ENCODE assay signal across 14 cellular contexts in the genomic region with DNA sequence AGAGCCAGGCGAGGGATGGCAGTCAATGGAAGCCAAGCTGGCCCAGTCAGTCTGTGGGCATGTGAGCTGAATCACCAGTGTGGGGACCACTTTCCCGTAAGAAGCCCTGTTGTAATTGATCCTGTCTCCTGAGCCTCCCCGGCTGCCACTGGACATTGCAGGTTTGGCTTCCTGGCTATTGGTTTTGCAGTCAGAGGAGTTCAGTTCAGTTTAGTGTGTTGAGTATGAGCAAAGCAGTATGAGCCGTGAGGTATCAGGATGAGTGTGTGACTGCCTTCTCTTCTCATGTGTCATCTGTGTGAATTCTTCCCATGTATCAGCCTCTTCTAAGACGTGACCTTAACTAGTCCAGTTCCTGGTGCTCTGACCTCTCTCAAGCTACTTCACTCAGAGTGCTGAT.
A peak's percentile ranks its signal among the peaks of the same experiment; 100 is the strongest.
DNase-seq lines count a peak whose midpoint lies in the region; ATAC-seq, FAIRE-seq and TF ChIP-seq lines count a peak whose summit lies in the region.
"Had no signal": no experiment of that assay in that cellular context is flagged by ENCODE, and none has a peak within 500 bp of the region (broad histone marks: within the 10 kb centered on the region; RNA-seq: fewer than 3 reads in every experiment).

No MANE protein-coding gene starts in this region.

- H3K4me2 ChIP-seq in mammary epithelial cell (ENCODE audit: insufficient read depth, low read depth, low read length) (no peak overlapping the region), neuronal stem cell (ENCODE audit: insufficient read depth, low read length, poor library complexity, severe bottlenecking) (no peak overlapping the region)

- H3K9me3 Mint-ChIP-seq in type B pancreatic cell, result no peaks in the 10 kb centered on the region

- H2AFZ ChIP-seq in mammary epithelial cell (ENCODE audit: low read depth, low read length) (no peak overlapping the region), neuronal stem cell (ENCODE audit: low read length) (no peak overlapping the region)

- CTCF ChIA-PET in mammary epithelial cell (lab: Charles Lee; ENCODE audit: low non-redundant PET), result no interaction called here

- intact Hi-C loops in breast epithelium (cut with DNase I; ENCODE audit: low total_unique reads), result no loop called here
- intact Hi-C loops in mammary epithelial cell (cut with micrococcal nuclease), result no loop called here

- H3K36me3 Mint-ChIP-seq in type B pancreatic cell, result no peaks in the 10 kb centered on the region
- H3K36me3 Mint-ChIP-seq: activated naive CD8-positive, alpha-beta T cell treated with anti-CD3 and anti-CD28 coated beads, Interleukin-2, amount 10 ng/mL, durations not matched to agents 7 days and 5 days had no signal

- H3K9me3 ChIP-seq in breast epithelium (no peaks in the 10 kb centered on the region), mammary epithelial cell (replicated peaks; ENCODE audit: insufficient read depth, low read length) (no peaks in the 10 kb centered on the region), neuronal stem cell (replicated peaks in 1 of 2; ENCODE audit: control insufficient read depth in 2 of 2, insufficient read depth in 1 of 2, low read depth in 1 of 2, low read length in 2 of 2) (no peaks in the 10 kb centered on the region)
- H3K9me3 ChIP-seq: Peyer's patch had no signal

- in situ Hi-C loops in mammary epithelial cell (cut with MboI; ENCODE audit: low sequenced_read_pairs in 2 of 2), result no loop called here

- H3K4me1 ChIP-seq in breast epithelium (no peaks in the 10 kb centered on the region), mammary epithelial cell (ENCODE audit: insufficient read depth, low read length) (no peaks in the 10 kb centered on the region), foreskin keratinocyte (peaks cover 5% of the 10 kb centered on the region), neuronal stem cell (ENCODE audit: control insufficient read depth in 2 of 2, insufficient read depth in 1 of 2, low read depth in 1 of 2, low read length in 2 of 2) (peaks cover 7 to 8% of the 10 kb centered on the region in 2 donors)

- no peak overlapping the region for H2BK15ac ChIP-seq in neuronal stem cell (ENCODE audit: low read length)

- H4K8ac ChIP-seq in neuronal stem cell (ENCODE audit: low read depth, low read length), result no peak overlapping the region

- H3K27me3 Mint-ChIP-seq in type B pancreatic cell, result no peaks in the 10 kb centered on the region
- H3K27me3 Mint-ChIP-seq: activated naive CD8-positive, alpha-beta T cell treated with anti-CD3 and anti-CD28 coated beads, Interleukin-2, amount 10 ng/mL, durations not matched to agents 7 days and 5 days had no signal

- H3K4me3 Mint-ChIP-seq in type B pancreatic cell, result no peak overlapping the region
- H3K4me3 Mint-ChIP-seq: activated naive CD8-positive, alpha-beta T cell treated with anti-CD3 and anti-CD28 coated beads, Interleukin-2, amount 10 ng/mL, durations not matched to agents 7 days and 5 days had no signal

- BruUV-seq in mammary epithelial cell (replicated peaks; lab: Mats Ljungman, UMichigan), result no TSS peak

- no peaks in the 10 kb centered on the region for H3K27me3 ChIP-seq in breast epithelium
- no peaks in the 10 kb centered on the region for H3K27me3 ChIP-seq in mammary epithelial cell (ENCODE audit: insufficient read depth, low read length)
- H3K27me3 ChIP-seq in foreskin keratinocyte, result no peaks in the 10 kb centered on the region
- no peaks in the 10 kb centered on the region for H3K27me3 ChIP-seq in neuronal stem cell (ENCODE audit: control insufficient read depth in 3 of 3, insufficient read depth in 3 of 3, low read depth in 1 of 3, low read length in 3 of 3)
- H3K27me3 ChIP-seq: Peyer's patch had no signal

- no peak overlapping the region for H2BK12ac ChIP-seq in neuronal stem cell (ENCODE audit: low read length)

- H3K23ac ChIP-seq in neuronal stem cell (ENCODE audit: low read depth, low read length, poor library complexity), result no peak overlapping the region

- no peak overlapping the region for H2BK120ac ChIP-seq in neuronal stem cell (ENCODE audit: low read depth, low read length)

- H3K9ac ChIP-seq in mammary epithelial cell (ENCODE audit: insufficient read depth, low read length), result no peak overlapping the region
- H3K9ac ChIP-seq in neuronal stem cell (ENCODE audit: low read depth, low read length, poor library complexity), result no peak overlapping the region

- H2AK5ac ChIP-seq in neuronal stem cell (ENCODE audit: low read depth, low read length), result no peak overlapping the region

- H3K27ac ChIP-seq in breast epithelium (peak overlapping the region; percentile 70 to 85), mammary epithelial cell (ENCODE audit: insufficient read depth, low read depth, low read length) (no peak overlapping the region), foreskin keratinocyte (no peak overlapping the region), neuronal stem cell (replicated peaks; ENCODE audit: low read length) (peak overlapping the region; percentile 33)
- H3K27ac ChIP-seq: 22Rv1 had no signal

- no peaks in the 10 kb centered on the region for H3K79me1 ChIP-seq in neuronal stem cell (ENCODE audit: low read depth, low read length)

- no peak overlapping the region for H2BK5ac ChIP-seq in neuronal stem cell (ENCODE audit: low read length)

- DNase-seq in breast epithelium (ENCODE audit: low spot score in 2 of 2) (no peak), mammary epithelial cell (no peak), foreskin keratinocyte (no peak), neuronal stem cell (ENCODE audit: low spot score) (no peak), COLO829 (ENCODE audit: low spot score) (no peak), type B pancreatic cell (ENCODE audit: extremely low spot score, unreplicated experiment) (no peak), GM19239 (ENCODE audit: insufficient read length, low spot score) (no peak), NCI-H2171 (lab: John Stamatoyannopoulos, UW) (no peak)
- DNase-seq: activated naive CD8-positive, alpha-beta T cell treated with anti-CD3 and anti-CD28 coated beads, Interleukin-2, amount 10 ng/mL, durations not matched to agents 7 days and 5 days; NCI-H446; Peyer's patch; stimulated activated CD4-positive, alpha-beta T cell treated with anti-CD3 and anti-CD28 coated beads, Interleukin-2, amount 100 ng/mL, for 24 hours; stimulated activated naive CD4-positive, alpha-beta T cell treated with Interleukin-2 at 50 U/mL for 16 hours had no signal

- no peak overlapping the region for H3K27ac Mint-ChIP-seq in type B pancreatic cell
- H3K27ac Mint-ChIP-seq: activated naive CD8-positive, alpha-beta T cell treated with anti-CD3 and anti-CD28 coated beads, Interleukin-2, amount 10 ng/mL, durations not matched to agents 7 days and 5 days had no signal

- no peak overlapping the region for H3K4me3 ChIP-seq in breast epithelium
- no peak overlapping the region for H3K4me3 ChIP-seq in mammary epithelial cell (replicated peaks in 1 of 3; ENCODE audit: insufficient read depth in 1 of 3, low read depth in 2 of 3, low read length in 3 of 3)
- H3K4me3 ChIP-seq in neuronal stem cell (ENCODE audit: low read length in 2 of 2), result no peak overlapping the region
- H3K4me3 ChIP-seq: Peyer's patch had no signal

- TF ChIP-seq CTCF in breast epithelium (IDR thresholded peaks at IDR 0.05), result no peak
- TF ChIP-seq CTCF in mammary epithelial cell (conservative IDR thresholded peaks at IDR 0.05 in 1 of 2, IDR thresholded peaks at IDR 0.05 in 1 of 2; ENCODE audit: extremely low read depth in 1 of 2, insufficient read depth in 1 of 2, low read depth in 1 of 2, low read length in 2 of 2), result no peak
- TF ChIP-seq CTCF in foreskin keratinocyte (conservative IDR thresholded peaks at IDR 0.05), result no peak
- TF ChIP-seq CTCF in type B pancreatic cell (conservative IDR thresholded peaks at IDR 0.05), result no peak

- dilution Hi-C loops in mammary epithelial cell (cut with HindIII; ENCODE audit: low sequenced_read_pairs), result no loop called here

- H3K79me2 ChIP-seq in mammary epithelial cell (ENCODE audit: insufficient read depth, low read length), result no peaks in the 10 kb centered on the region

- no peak for FAIRE-seq in GM19239 (lab: Jason Lieb, UNC)

- peak overlapping the region; percentile 56 for H3K18ac ChIP-seq in neuronal stem cell (ENCODE audit: low read length)

- no peak overlapping the region for H3K14ac ChIP-seq in neuronal stem cell (ENCODE audit: low read length)

- H4K91ac ChIP-seq in neuronal stem cell (ENCODE audit: low read depth, low read length, poor library complexity), result no peak overlapping the region

- peaks cover 19% of the 10 kb centered on the region for H3K4me1 Mint-ChIP-seq in type B pancreatic cell (ENCODE audit: unreplicated experiment)
- H3K4me1 Mint-ChIP-seq: activated naive CD8-positive, alpha-beta T cell treated with anti-CD3 and anti-CD28 coated beads, Interleukin-2, amount 10 ng/mL, durations not matched to agents 7 days and 5 days had no signal

- peak; percentile 21 for ATAC-seq in foreskin keratinocyte

- WGBS in mammary epithelial cell (ENCODE audit: low coverage, missing lambda C conversion rate), result 49% methylated on average over 5 of the region's 5 CpGs
- WGBS in neuronal stem cell (ENCODE audit: extremely low coverage in 2 of 2, insufficient read length in 2 of 2, insufficient replicate concordance in 1 of 2), 2 donors, result no CpG with 5 or more reads among the region's 5 CpGs

- H3K4ac ChIP-seq in neuronal stem cell (ENCODE audit: low read length), result no peak overlapping the region

- H3K36me3 ChIP-seq in breast epithelium, result no peaks in the 10 kb centered on the region
- H3K36me3 ChIP-seq in mammary epithelial cell (ENCODE audit: insufficient read depth, low read length), result no peaks in the 10 kb centered on the region
- H3K36me3 ChIP-seq in neuronal stem cell (replicated peaks in 1 of 2; ENCODE audit: control insufficient read depth in 2 of 2, insufficient read depth in 2 of 2, low read length in 2 of 2), result no peaks in the 10 kb centered on the region
- H3K36me3 ChIP-seq: Peyer's patch had no signal

- no peaks in the 10 kb centered on the region for H4K20me1 ChIP-seq in mammary epithelial cell (ENCODE audit: insufficient read depth, low read length)

- no peak for TF ChIP-seq POLR2A in breast epithelium (IDR thresholded peaks at IDR 0.05)

Comparison
In these comparisons a context has a peak if more than half of its experiments do, and no peak if none do; other contexts are left out.
1. H3K27ac ChIP-seq: peak in breast epithelium (2 of 2) and neuronal stem cell (single experiment); none in mammary epithelial cell (single experiment) and foreskin keratinocyte (single experiment).